In the genomic region with DNA sequence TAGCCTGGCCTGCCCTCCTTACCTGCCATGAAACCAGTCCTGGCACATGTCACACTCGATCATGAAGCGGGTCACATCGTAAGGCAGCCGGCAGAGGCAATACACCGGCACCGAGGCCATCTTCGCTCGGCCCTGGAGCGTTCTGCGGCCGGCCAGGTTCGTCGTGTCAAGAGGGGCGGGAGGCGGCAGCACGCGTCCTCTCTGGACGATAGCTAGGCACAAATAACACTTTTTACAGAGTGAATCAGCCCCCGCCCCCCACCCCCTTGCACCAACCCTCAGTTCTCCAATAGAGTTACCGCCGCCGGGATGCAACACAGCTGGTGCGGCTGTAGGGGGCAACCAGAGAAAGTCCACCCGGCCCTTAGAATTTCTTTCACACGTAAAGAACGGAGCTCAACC, we compare ENCODE assay signal across 1 cellular context.
TF ChIP-seq lines count a peak whose summit lies in the region.

No MANE protein-coding gene starts in this region.

TF ChIP-seq in SK-N-SH, 30 proteins besides CTCF, POLR2A, EP300 and RAD21 (continued from another document):
- TF ChIP-seq, protein P1, sequence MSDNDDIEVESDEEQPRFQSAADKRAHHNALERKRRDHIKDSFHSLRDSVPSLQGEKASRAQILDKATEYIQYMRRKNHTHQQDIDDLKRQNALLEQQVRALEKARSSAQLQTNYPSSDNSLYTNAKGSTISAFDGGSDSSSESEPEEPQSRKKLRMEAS (IDR thresholded peaks at IDR 0.05; ENCODE audit: low read depth) = no peak; the same call in 1 of the 2 replicates
- TF ChIP-seq, protein P2, sequence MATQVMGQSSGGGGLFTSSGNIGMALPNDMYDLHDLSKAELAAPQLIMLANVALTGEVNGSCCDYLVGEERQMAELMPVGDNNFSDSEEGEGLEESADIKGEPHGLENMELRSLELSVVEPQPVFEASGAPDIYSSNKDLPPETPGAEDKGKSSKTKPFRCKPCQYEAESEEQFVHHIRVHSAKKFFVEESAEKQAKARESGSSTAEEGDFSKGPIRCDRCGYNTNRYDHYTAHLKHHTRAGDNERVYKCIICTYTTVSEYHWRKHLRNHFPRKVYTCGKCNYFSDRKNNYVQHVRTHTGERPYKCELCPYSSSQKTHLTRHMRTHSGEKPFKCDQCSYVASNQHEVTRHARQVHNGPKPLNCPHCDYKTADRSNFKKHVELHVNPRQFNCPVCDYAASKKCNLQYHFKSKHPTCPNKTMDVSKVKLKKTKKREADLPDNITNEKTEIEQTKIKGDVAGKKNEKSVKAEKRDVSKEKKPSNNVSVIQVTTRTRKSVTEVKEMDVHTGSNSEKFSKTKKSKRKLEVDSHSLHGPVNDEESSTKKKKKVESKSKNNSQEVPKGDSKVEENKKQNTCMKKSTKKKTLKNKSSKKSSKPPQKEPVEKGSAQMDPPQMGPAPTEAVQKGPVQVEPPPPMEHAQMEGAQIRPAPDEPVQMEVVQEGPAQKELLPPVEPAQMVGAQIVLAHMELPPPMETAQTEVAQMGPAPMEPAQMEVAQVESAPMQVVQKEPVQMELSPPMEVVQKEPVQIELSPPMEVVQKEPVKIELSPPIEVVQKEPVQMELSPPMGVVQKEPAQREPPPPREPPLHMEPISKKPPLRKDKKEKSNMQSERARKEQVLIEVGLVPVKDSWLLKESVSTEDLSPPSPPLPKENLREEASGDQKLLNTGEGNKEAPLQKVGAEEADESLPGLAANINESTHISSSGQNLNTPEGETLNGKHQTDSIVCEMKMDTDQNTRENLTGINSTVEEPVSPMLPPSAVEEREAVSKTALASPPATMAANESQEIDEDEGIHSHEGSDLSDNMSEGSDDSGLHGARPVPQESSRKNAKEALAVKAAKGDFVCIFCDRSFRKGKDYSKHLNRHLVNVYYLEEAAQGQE (IDR thresholded peaks at IDR 0.05; ENCODE audit: low read depth, low read length) = no peak
- TF ChIP-seq, protein P3, sequence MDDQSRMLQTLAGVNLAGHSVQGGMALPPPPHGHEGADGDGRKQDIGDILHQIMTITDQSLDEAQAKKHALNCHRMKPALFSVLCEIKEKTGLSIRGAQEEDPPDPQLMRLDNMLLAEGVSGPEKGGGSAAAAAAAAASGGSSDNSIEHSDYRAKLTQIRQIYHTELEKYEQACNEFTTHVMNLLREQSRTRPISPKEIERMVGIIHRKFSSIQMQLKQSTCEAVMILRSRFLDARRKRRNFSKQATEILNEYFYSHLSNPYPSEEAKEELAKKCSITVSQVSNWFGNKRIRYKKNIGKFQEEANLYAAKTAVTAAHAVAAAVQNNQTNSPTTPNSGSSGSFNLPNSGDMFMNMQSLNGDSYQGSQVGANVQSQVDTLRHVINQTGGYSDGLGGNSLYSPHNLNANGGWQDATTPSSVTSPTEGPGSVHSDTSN (IDR thresholded peaks at IDR 0.05) = no peak
- TF ChIP-seq EZH2phosphoT487 (IDR thresholded peaks at IDR 0.05; ENCODE audit: borderline replicate concordance, low read depth) = no peak
- no peak for TF ChIP-seq POLR2AphosphoS5 (IDR thresholded peaks at IDR 0.05; ENCODE audit: low read depth, low read length)
- 0 out of 2 replicates have a peak, but pooled peaks have one; percentile 29 for TF ChIP-seq SIN3A (IDR thresholded peaks at IDR 0.05; ENCODE audit: borderline replicate concordance, low read depth, low read length)
